In genomic region chr1:17485280-17485679, GRCh38 we compare ENCODE assay signal across 10 cellular contexts. TPM values are rescaled to one million over a fixed set of nuclear protein-coding genes. Genes with fewer than 3 reads are reported as not detected.
DNase-seq lines count a peak whose midpoint lies in the region; ATAC-seq and TF ChIP-seq lines count a peak whose summit lies in the region.
"Had no signal": no experiment of that assay in that cellular context is flagged by ENCODE, and none has a peak within 500 bp of the region (broad histone marks: within the 10 kb centered on the region; RNA-seq: fewer than 3 reads in every experiment).

No MANE protein-coding gene starts in this region.

- TF ChIP-seq CTCF in Calu3 (IDR thresholded peaks at IDR 0.05; ENCODE audit: unreplicated experiment) (peak; percentile 42), left lung (IDR thresholded peaks at IDR 0.05) (peak in 1 of 2 donors; percentile 16)

- no peaks in the 10 kb centered on the region for H3K36me3 Mint-ChIP-seq in Calu3 (ENCODE audit: insufficient read depth, unreplicated experiment)

- H3K27ac Mint-ChIP-seq in Calu3 (ENCODE audit: unreplicated experiment), result no peak overlapping the region
- H3K27ac Mint-ChIP-seq: activated T-cell treated with anti-CD3 and anti-CD28 coated beads, Interleukin-2, amount 50 U/mL, for 72 hours had no signal

- in situ Hi-C loops in HAP-1 (cut with MboI; ENCODE audit: low sequenced_read_pairs), result loop anchor here (5.0 kb wide), 1 partner anchor 63 kb away; no protein-coding TSS in a partner anchor

- no peaks in the 10 kb centered on the region for H3K9me3 Mint-ChIP-seq in Calu3 (ENCODE audit: low read depth, unreplicated experiment)
- H3K9me3 Mint-ChIP-seq: activated T-cell treated with anti-CD3 and anti-CD28 coated beads, Interleukin-2, amount 50 U/mL, for 72 hours had no signal

- no peaks in the 10 kb centered on the region for H3K4me1 ChIP-seq in HAP-1
- H3K4me1 ChIP-seq in left lung, result no peaks in the 10 kb centered on the region
- H3K4me1 ChIP-seq: gastrocnemius medialis had no signal

- intact Hi-C loops in Calu3 (cut with micrococcal nuclease; ENCODE audit: unreplicated experiment) (loop anchor here (5.0 kb wide), 2 partner anchors 63 to 428 kb away; no protein-coding TSS in a partner anchor), left lung (cut with DNase I) (no loop called here)

- no TSS peak for BruUV-seq in Calu3 (replicated peaks; lab: Mats Ljungman, UMichigan)

- ATAC-seq in left lung, result peak; percentile 39
- ATAC-seq in GM18498 (IDR thresholded peaks at IDR 0.05; ENCODE audit: unreplicated experiment), result no peak
- no peak for ATAC-seq in HG02610 (IDR thresholded peaks at IDR 0.05; ENCODE audit: unreplicated experiment)
- ATAC-seq: activated T-cell treated with anti-CD3 and anti-CD28 coated beads, Interleukin-2, amount 50 U/mL, for 72 hours; gastrocnemius medialis had no signal

- no peak overlapping the region for H3K4me3 ChIP-seq in HAP-1
- H3K4me3 ChIP-seq in left lung, result no peak overlapping the region
- H3K4me3 ChIP-seq: gastrocnemius medialis had no signal

- CTCF ChIA-PET in Calu3 (lab: Charles Lee), result interaction anchor here (0.6 to 0.7 kb wide), 2 partner anchors 46 to 55 kb away, joined by 3 to 4 read pairs; no protein-coding TSS in a partner anchor

- no peaks in the 10 kb centered on the region for H3K9me3 ChIP-seq in HAP-1
- no peaks in the 10 kb centered on the region for H3K9me3 ChIP-seq in left lung
- H3K9me3 ChIP-seq: gastrocnemius medialis had no signal

- no peaks in the 10 kb centered on the region for H3K27me3 ChIP-seq in HAP-1 (ENCODE audit: low read depth)
- peaks cover 0 to 19% of the 10 kb centered on the region in 2 donors for H3K27me3 ChIP-seq in left lung
- H3K27me3 ChIP-seq: gastrocnemius medialis had no signal

- H3K36me3 ChIP-seq in HAP-1 (replicated peaks), result no peaks in the 10 kb centered on the region
- H3K36me3 ChIP-seq in left lung, result no peaks in the 10 kb centered on the region
- H3K36me3 ChIP-seq: gastrocnemius medialis had no signal

- no peak overlapping the region for H3K4me3 Mint-ChIP-seq in Calu3 (ENCODE audit: low read depth, unreplicated experiment)
- H3K4me3 Mint-ChIP-seq: activated T-cell treated with anti-CD3 and anti-CD28 coated beads, Interleukin-2, amount 50 U/mL, for 72 hours had no signal

- DNase-seq in Calu3 (peak; percentile 56), HAP-1 (ENCODE audit: low spot score in 2 of 2) (peak; percentile 59 to 84), amniotic epithelial cell (ENCODE audit: low read depth) (peak; percentile 29), left lung (no peak), midbrain (lab: John Stamatoyannopoulos, UW) (no peak), CD1c-positive myeloid dendritic cell (ENCODE audit: extremely low spot score) (no peak)
- DNase-seq: gastrocnemius medialis had no signal

- peaks cover 13% of the 10 kb centered on the region for H3K27me3 Mint-ChIP-seq in Calu3 (ENCODE audit: unreplicated experiment)

- H3K4me1 Mint-ChIP-seq in Calu3 (ENCODE audit: low read depth, unreplicated experiment), result no peaks in the 10 kb centered on the region

- no peak overlapping the region for H3K27ac ChIP-seq in left lung
- H3K27ac ChIP-seq: gastrocnemius medialis had no signal

RNA-seq across cellular contexts. Expression of gene RCC2, which starts 45.8 kb away (rescaled TPM):
- total RNA-seq in Calu3 (2022) (107 and 113 TPM in 2 replicates), left lung (10 to 100 TPM; 56.8 to 60.7 TPM)

RNA-seq across cellular contexts. Expression of gene ARHGEF10L, which starts 54.2 kb away (rescaled TPM):
- total RNA-seq in Calu3 (2022), result 19.6 and 20.1 TPM in 2 replicates
- total RNA-seq in left lung, result 10 to 100 TPM; 26.5 to 39.6 TPM
- total RNA-seq: activated T-cell treated with anti-CD3 and anti-CD28 coated beads, Interleukin-2, amount 50 U/mL, for 72 hours had no signal

Comparison
In these comparisons a context has a peak if more than half of its experiments do, and no peak if none do; other contexts are left out.
1. DNase-seq: peak in Calu3 (single experiment), HAP-1 (2 of 2) and amniotic epithelial cell (single experiment); none in left lung (0 of 2), midbrain (single experiment) and CD1c-positive myeloid dendritic cell (single experiment).